Comparison of ENCODE assay signal across 19 cellular contexts in genomic region chr22:41488596-41489385, GRCh38. TPM values are rescaled to one million over a fixed set of nuclear protein-coding genes. Genes with fewer than 3 reads are reported as not detected.
DNase-seq lines count a peak whose midpoint lies in the region; ATAC-seq and TF ChIP-seq lines count a peak whose summit lies in the region.
"Had no signal": no experiment of that assay in that cellular context is flagged by ENCODE, and none has a peak within 500 bp of the region (broad histone marks: within the 10 kb centered on the region; RNA-seq: fewer than 3 reads in every experiment).

No MANE protein-coding gene starts in this region.

- TF ChIP-seq CTCF in stomach (IDR thresholded peaks at IDR 0.05) = no peak

- H3K9me3 Mint-ChIP-seq in activated T-cell treated with anti-CD3 and anti-CD28 coated beads, Interleukin-2, amount 50 U/mL, for 24 hours = no peaks in the 10 kb centered on the region
- no peaks in the 10 kb centered on the region for H3K9me3 Mint-ChIP-seq in activated T-helper 2 cell treated with anti-CD3 and anti-CD28 coated beads, Interferon-gamma antibody, Interleukin-2, Interleukin-4, amounts not matched to agents 10 μg/mL and 5 μg/mL and 100 μg/mL, durations not matched to agents 14 hours and 24 hours and 36 hours
- H3K9me3 Mint-ChIP-seq: neural progenitor cell had no signal

- H3K4me1 ChIP-seq in right cardiac atrium (ENCODE audit: control insufficient read depth, insufficient read depth, low read length) (peaks cover 12% of the 10 kb centered on the region), stomach (peaks cover 54 to 96% (median 77%) of the 10 kb centered on the region in 4 donors)
- no peaks in the 10 kb centered on the region for H3K4me1 ChIP-seq in effector memory CD4-positive, alpha-beta T cell (ENCODE audit: control insufficient read depth, insufficient read depth, low read length, poor library complexity, severe bottlenecking)

- ATAC-seq in right cardiac atrium (no peak), left colon (no peak)
- ATAC-seq: sciatic nerve; stimulated activated naive CD8-positive, alpha-beta T cell treated with anti-CD3 and anti-CD28 coated beads, Interleukin-15, Interleukin-2, amounts not matched to agents 100 U/mL and 50 U/mL, for 24 hours had no signal

- 71% methylated on average over 3 of the region's 3 CpGs for WGBS in right cardiac atrium
- 58 to 70% (median 62%) methylated on average over 3 of the region's 3 CpGs for WGBS in stomach, 5 donors

- peaks cover 0 to 4% (median 0%) of the 10 kb centered on the region in 4 donors for H3K36me3 ChIP-seq in stomach
- H3K36me3 ChIP-seq in effector memory CD4-positive, alpha-beta T cell (ENCODE audit: control insufficient read depth, insufficient read depth, low read length) = no peaks in the 10 kb centered on the region
- H3K36me3 ChIP-seq: neural progenitor cell had no signal

- H3K27me3 ChIP-seq in right cardiac atrium (ENCODE audit: control insufficient read depth, insufficient read depth) (no peaks in the 10 kb centered on the region), stomach (no peaks in the 10 kb centered on the region)
- H3K27me3 ChIP-seq in effector memory CD4-positive, alpha-beta T cell (replicated peaks; ENCODE audit: control insufficient read depth, insufficient read depth, low read length, poor library complexity, severe bottlenecking) = no peaks in the 10 kb centered on the region
- H3K27me3 ChIP-seq: neural progenitor cell had no signal

- intact Hi-C loops in activated T-helper 2 cell treated with anti-CD3 and anti-CD28 coated beads, Interferon-gamma antibody, Interleukin-2, Interleukin-4, amounts not matched to agents 10 μg/mL and 5 μg/mL and 100 μg/mL, durations not matched to agents 14 hours and 24 hours and 36 hours (cut with micrococcal nuclease) = no loop called here
- intact Hi-C loops in right cardiac atrium (cut with DNase I) (no loop called here), stomach (cut with DNase I; ENCODE audit: low total_unique reads) (no loop called here), left colon (cut with DNase I, micrococcal nuclease) (no loop called here)

- H3K4me3 Mint-ChIP-seq in activated T-cell treated with anti-CD3 and anti-CD28 coated beads, Interleukin-2, amount 50 U/mL, for 24 hours = no peak overlapping the region
- no peak overlapping the region for H3K4me3 Mint-ChIP-seq in activated T-helper 2 cell treated with anti-CD3 and anti-CD28 coated beads, Interferon-gamma antibody, Interleukin-2, Interleukin-4, amounts not matched to agents 10 μg/mL and 5 μg/mL and 100 μg/mL, durations not matched to agents 14 hours and 24 hours and 36 hours (ENCODE audit: low read depth)
- H3K4me3 Mint-ChIP-seq: neural progenitor cell had no signal

- H3K9me3 ChIP-seq in right cardiac atrium (ENCODE audit: control insufficient read depth, low read length) (no peaks in the 10 kb centered on the region), stomach (no peaks in the 10 kb centered on the region)
- no peaks in the 10 kb centered on the region for H3K9me3 ChIP-seq in effector memory CD4-positive, alpha-beta T cell (ENCODE audit: control insufficient read depth, low read length)

- H3K27me3 Mint-ChIP-seq in activated T-cell treated with anti-CD3 and anti-CD28 coated beads, Interleukin-2, amount 50 U/mL, for 24 hours = no peaks in the 10 kb centered on the region
- no peaks in the 10 kb centered on the region for H3K27me3 Mint-ChIP-seq in activated T-helper 2 cell treated with anti-CD3 and anti-CD28 coated beads, Interferon-gamma antibody, Interleukin-2, Interleukin-4, amounts not matched to agents 10 μg/mL and 5 μg/mL and 100 μg/mL, durations not matched to agents 14 hours and 24 hours and 36 hours (ENCODE audit: low read depth)

- DNase-seq in activated T-cell treated with anti-CD3 and anti-CD28 coated beads, Interleukin-2, amount 50 U/mL, for 24 hours = no peak
- DNase-seq in activated T-cell treated with anti-CD3 and anti-CD28 coated beads, Interleukin-2, amount 50 U/mL, for 48 hours = no peak
- DNase-seq in activated T-helper 2 cell treated with anti-CD3 and anti-CD28 coated beads, Interferon-gamma antibody, Interleukin-2, Interleukin-4, amounts not matched to agents 10 μg/mL and 5 μg/mL and 100 μg/mL, durations not matched to agents 14 hours and 24 hours and 36 hours (ENCODE audit: low spot score) = no peak
- DNase-seq in right cardiac atrium (peak in 1 of 3 donors; percentile 29), stomach (no peak), left colon (no peak), iPS-NIHi11 (ENCODE audit: low spot score) (no peak)
- no peak for DNase-seq in effector memory CD4-positive, alpha-beta T cell
- DNase-seq: activated CD4-positive, alpha-beta T cell treated with anti-CD3 and anti-CD28 coated beads, Interleukin-2, amount 50 U/mL, for 4 hours; activated naive CD4-positive, alpha-beta T cell treated with anti-CD3 and anti-CD28 coated beads, Interleukin-2, amount 50 U/mL, for 16 hours; activated T-cell treated with anti-CD3 and anti-CD28 coated beads, Interleukin-2, amount 50 U/mL, for 1 hour; foreskin fibroblast; GM23248; NCI-H1417; NCI-H526; stimulated activated naive CD8-positive, alpha-beta T cell treated with anti-CD3 and anti-CD28 coated beads, Interleukin-15, Interleukin-2, amounts not matched to agents 100 U/mL and 50 U/mL, for 24 hours had no signal

- H3K27ac Mint-ChIP-seq in activated T-cell treated with anti-CD3 and anti-CD28 coated beads, Interleukin-2, amount 50 U/mL, for 24 hours = peak overlapping the region; percentile 11
- peak overlapping the region; percentile 46 for H3K27ac Mint-ChIP-seq in activated T-helper 2 cell treated with anti-CD3 and anti-CD28 coated beads, Interferon-gamma antibody, Interleukin-2, Interleukin-4, amounts not matched to agents 10 μg/mL and 5 μg/mL and 100 μg/mL, durations not matched to agents 14 hours and 24 hours and 36 hours

- H3K36me3 Mint-ChIP-seq in activated T-cell treated with anti-CD3 and anti-CD28 coated beads, Interleukin-2, amount 50 U/mL, for 24 hours (ENCODE audit: low read depth) = peaks cover 26% of the 10 kb centered on the region
- no peaks in the 10 kb centered on the region for H3K36me3 Mint-ChIP-seq in activated T-helper 2 cell treated with anti-CD3 and anti-CD28 coated beads, Interferon-gamma antibody, Interleukin-2, Interleukin-4, amounts not matched to agents 10 μg/mL and 5 μg/mL and 100 μg/mL, durations not matched to agents 14 hours and 24 hours and 36 hours (ENCODE audit: low read depth)
- H3K36me3 Mint-ChIP-seq: neural progenitor cell had no signal

- H3K27ac ChIP-seq in right cardiac atrium (ENCODE audit: low read length) = peak overlapping the region; percentile 65
- peak overlapping the region in 4 of 5 donors; percentile 56 to 79 (median 65) for H3K27ac ChIP-seq in stomach
- H3K27ac ChIP-seq in effector memory CD4-positive, alpha-beta T cell (ENCODE audit: insufficient read depth, low read length, poor library complexity, severe bottlenecking) = no peak overlapping the region
- H3K27ac ChIP-seq: GM23248, neural progenitor cell had no signal

- peaks cover 38% of the 10 kb centered on the region for H3K4me1 Mint-ChIP-seq in activated T-cell treated with anti-CD3 and anti-CD28 coated beads, Interleukin-2, amount 50 U/mL, for 24 hours (ENCODE audit: low read depth)
- peaks cover 6% of the 10 kb centered on the region for H3K4me1 Mint-ChIP-seq in activated T-helper 2 cell treated with anti-CD3 and anti-CD28 coated beads, Interferon-gamma antibody, Interleukin-2, Interleukin-4, amounts not matched to agents 10 μg/mL and 5 μg/mL and 100 μg/mL, durations not matched to agents 14 hours and 24 hours and 36 hours (ENCODE audit: low read depth)

- H3K4me3 ChIP-seq in right cardiac atrium (ENCODE audit: low read length) (no peak overlapping the region), stomach (no peak overlapping the region)
- H3K4me3 ChIP-seq in effector memory CD4-positive, alpha-beta T cell (ENCODE audit: insufficient read depth, low read depth, low read length, poor library complexity, severe bottlenecking) = no peak overlapping the region
- H3K4me3 ChIP-seq: coronary artery, GM23248, neural progenitor cell had no signal

- no peak for TF ChIP-seq EP300 in stomach (IDR thresholded peaks at IDR 0.05)

- TF ChIP-seq POLR2A in stomach (IDR thresholded peaks at IDR 0.05) = no peak

RNA-seq across cellular contexts. Expression of gene ACO2, which starts 19.9 kb away (rescaled TPM):
- 94.1 and 96.1 TPM in 2 replicates for total RNA-seq in activated T-helper 2 cell treated with anti-CD3 and anti-CD28 coated beads, Interferon-gamma antibody, Interleukin-2, Interleukin-4, amounts not matched to agents 10 μg/mL and 5 μg/mL and 100 μg/mL, durations not matched to agents 14 hours and 24 hours and 36 hours
- total RNA-seq in right cardiac atrium = 100 to 1,000 TPM; 532 to 611 (median 544) TPM
- 471 TPM for polyA plus RNA-seq in right cardiac atrium
- total RNA-seq in stomach = 100 to 1,000 TPM in 3 of 5 donors, 10 to 100 TPM in 2; 87.0 to 238 (median 116) TPM
- polyA plus RNA-seq in stomach = 10 to 100 TPM; 46.6 to 51.5 (median 51.1) TPM
- total RNA-seq in left colon = 100 to 1,000 TPM; 271 to 289 TPM

RNA-seq across cellular contexts. Expression of gene PHF5A, which starts 20.3 kb away (rescaled TPM):
- 72.1 and 74.3 TPM in 2 replicates for total RNA-seq in activated T-helper 2 cell treated with anti-CD3 and anti-CD28 coated beads, Interferon-gamma antibody, Interleukin-2, Interleukin-4, amounts not matched to agents 10 μg/mL and 5 μg/mL and 100 μg/mL, durations not matched to agents 14 hours and 24 hours and 36 hours
- total RNA-seq in right cardiac atrium = 10 to 100 TPM; 22.4 to 26.0 (median 25.0) TPM
- 34.6 TPM for polyA plus RNA-seq in right cardiac atrium
- total RNA-seq in stomach = 10 to 100 TPM in 4 of 5 donors, under 1 TPM in 1; 0.58 to 54.5 (median 28.8) TPM
- 10 to 100 TPM; 42.8 to 51.9 (median 48.0) TPM for polyA plus RNA-seq in stomach
- 10 to 100 TPM; 32.1 to 35.3 TPM for total RNA-seq in left colon

RNA-seq across cellular contexts. Expression of gene TOB2, which starts 42.2 kb away (rescaled TPM):
- 41.2 and 44.2 TPM in 2 replicates for total RNA-seq in activated T-helper 2 cell treated with anti-CD3 and anti-CD28 coated beads, Interferon-gamma antibody, Interleukin-2, Interleukin-4, amounts not matched to agents 10 μg/mL and 5 μg/mL and 100 μg/mL, durations not matched to agents 14 hours and 24 hours and 36 hours
- 10 to 100 TPM; 52.3 to 72.7 (median 69.4) TPM for total RNA-seq in right cardiac atrium
- polyA plus RNA-seq in right cardiac atrium = 39.4 TPM
- total RNA-seq in stomach = 10 to 100 TPM; 19.8 to 42.4 (median 31.5) TPM
- 10 to 100 TPM; 11.0 to 17.1 (median 13.0) TPM for polyA plus RNA-seq in stomach
- 10 to 100 TPM; 57.5 to 66.7 TPM for total RNA-seq in left colon

RNA-seq across cellular contexts. Expression of gene POLR3H, which starts 55.5 kb away (rescaled TPM):
- 28.6 and 33.2 TPM in 2 replicates for total RNA-seq in activated T-helper 2 cell treated with anti-CD3 and anti-CD28 coated beads, Interferon-gamma antibody, Interleukin-2, Interleukin-4, amounts not matched to agents 10 μg/mL and 5 μg/mL and 100 μg/mL, durations not matched to agents 14 hours and 24 hours and 36 hours
- total RNA-seq in right cardiac atrium = 10 to 100 TPM; 21.0 to 26.7 (median 25.3) TPM
- 24.6 TPM for polyA plus RNA-seq in right cardiac atrium
- total RNA-seq in stomach = 10 to 100 TPM in 2 of 5 donors, 1 to 10 TPM in 3; 2.6 to 13.4 (median 7.1) TPM
- polyA plus RNA-seq in stomach = 10 to 100 TPM; 16.6 to 21.7 (median 16.7) TPM
- total RNA-seq in left colon = 10 to 100 TPM; 10.9 to 15.9 TPM
